In the genomic region with DNA sequence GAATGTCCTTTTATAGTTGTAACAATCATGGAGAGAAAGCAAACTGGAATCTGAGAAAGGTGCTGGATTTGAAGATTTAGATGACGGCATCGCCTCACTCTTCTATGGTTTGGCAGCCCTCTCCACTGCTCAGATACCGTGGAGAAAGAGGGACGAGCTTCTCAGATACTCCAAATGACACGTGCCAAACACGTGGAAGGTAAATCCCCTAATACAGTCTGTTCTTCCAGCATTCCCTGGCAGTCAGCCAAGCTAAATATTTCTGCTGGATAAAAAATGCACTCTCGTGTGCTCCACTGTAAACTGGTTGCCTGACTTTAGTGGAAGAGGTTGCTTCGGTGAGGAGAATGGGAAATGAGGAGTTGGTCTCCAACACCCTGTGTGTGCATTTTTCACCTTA, we compare ENCODE assay signal across 9 cellular contexts. TPM values are rescaled to one million over a fixed set of nuclear protein-coding genes. Genes with fewer than 3 reads are reported as not detected.
DNase-seq lines count a peak whose midpoint lies in the region; ATAC-seq and TF ChIP-seq lines count a peak whose summit lies in the region.
"Had no signal": no experiment of that assay in that cellular context is flagged by ENCODE, and none has a peak within 500 bp of the region (broad histone marks: within the 10 kb centered on the region; RNA-seq: fewer than 3 reads in every experiment).

No MANE protein-coding gene starts in this region.

- H3K27me3 ChIP-seq in skeletal muscle satellite cell (ENCODE audit: control insufficient read depth, insufficient read depth, low read length): no peaks in the 10 kb centered on the region

- no peak for ATAC-seq in HG02763 (IDR thresholded peaks at IDR 0.05; ENCODE audit: unreplicated experiment)

- H3K9ac ChIP-seq in skeletal muscle satellite cell (ENCODE audit: low read depth, low read length): no peak overlapping the region

- CTCF ChIA-PET in HEK293T (lab: Yijun Ruan, JAX): interaction anchor here (0.7 to 0.8 kb wide), 2 partner anchors 76 to 343 kb away, joined by 4 read pairs; no protein-coding TSS in a partner anchor

- H3K27ac ChIP-seq in coronary artery: no peak overlapping the region

- H3K9me3 ChIP-seq in skeletal muscle satellite cell (replicated peaks; ENCODE audit: low read length): no peaks in the 10 kb centered on the region

- no peaks in the 10 kb centered on the region for H3K36me3 ChIP-seq in skeletal muscle satellite cell (ENCODE audit: insufficient read depth, low read length)

- no peak for TF ChIP-seq CTCF in coronary artery (IDR thresholded peaks at IDR 0.05)

- H3K4me3 ChIP-seq in skeletal muscle satellite cell (ENCODE audit: low read length) (no peak overlapping the region), coronary artery (no peak overlapping the region)

- H3K4me2 ChIP-seq in skeletal muscle satellite cell (ENCODE audit: low read length): peak overlapping the region; percentile 37

- peaks cover 18% of the 10 kb centered on the region for H3K4me1 ChIP-seq in skeletal muscle satellite cell (ENCODE audit: control insufficient read depth, insufficient read depth, low read length)

- POLR2A ChIA-PET in HEK293T (lab: Yijun Ruan, JAX): interaction anchor here (1.1 kb wide), 1 partner anchor 77 kb away, joined by 5 read pairs; no protein-coding TSS in a partner anchor

- DNase-seq in HEK293T (ENCODE audit: extremely low spot score): peak; percentile 50
- peak; percentile 81 for DNase-seq in NCI-H510A (lab: John Stamatoyannopoulos, UW)
- DNase-seq in dedifferentiated amniotic fluid mesenchymal stem cell (ENCODE audit: extremely low spot score): peak; percentile 70
- DNase-seq in coronary artery (ENCODE audit: low spot score): no peak
- no peak for DNase-seq in activated T-cell treated with anti-CD3 and anti-CD28 coated beads for 4 hours
- no peak for DNase-seq in NCI-H146 (lab: John Stamatoyannopoulos, UW)
- DNase-seq: central memory CD4-positive, alpha-beta T cell had no signal

TF ChIP-seq in HEK293T, 16 proteins besides CTCF, POLR2A, EP300 and RAD21:
- TF ChIP-seq L3MBTL2 (conservative IDR thresholded peaks at IDR 0.05) (peak; percentile 88), CTBP1 (IDR thresholded peaks at IDR 0.05; ENCODE audit: borderline replicate concordance) (no peak)

RNA-seq across cellular contexts. Expression of gene PRDM1, which starts 16.7 kb away (rescaled TPM):
- 0.44 and 2.5 TPM in 2 replicates for total RNA-seq in skeletal muscle satellite cell (2012; rRNA removed)

Comparison
In these comparisons a context has a peak if more than half of its experiments do, and no peak if none do; other contexts are left out.
1. DNase-seq: peak in HEK293T (single experiment), NCI-H510A (single experiment) and dedifferentiated amniotic fluid mesenchymal stem cell (single experiment); none in coronary artery (single experiment), activated T-cell treated with anti-CD3 and anti-CD28 coated beads for 4 hours (single experiment) and NCI-H146 (single experiment).